Comparison of ENCODE assay signal across 28 cellular contexts in the genomic region with DNA sequence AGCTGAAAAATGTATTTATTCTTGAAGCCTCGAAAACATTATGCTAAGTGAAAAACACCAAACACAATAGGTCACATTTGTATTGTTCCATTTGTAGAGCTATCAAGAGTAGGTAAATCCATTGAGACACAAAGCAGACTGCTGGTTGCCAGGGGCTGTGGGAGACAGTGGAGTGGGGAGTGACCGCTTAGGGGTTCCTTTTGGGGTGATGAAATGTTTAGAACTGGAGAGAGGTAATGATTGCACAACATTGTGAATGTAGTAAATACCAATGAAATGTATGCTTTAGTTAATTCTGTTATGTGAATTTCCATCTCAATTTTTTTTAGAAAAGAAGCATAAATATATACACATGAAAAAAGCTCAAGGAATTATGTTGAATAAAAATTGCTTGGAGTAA.
"Had no signal": no experiment of that assay in that cellular context is flagged by ENCODE, and none has a peak within 500 bp of the region (broad histone marks: within the 10 kb centered on the region; RNA-seq: fewer than 3 reads in every experiment).

No MANE protein-coding gene starts in this region.

- H3K4me3 Mint-ChIP-seq: dendritic cell treated with granulocyte-macrophage colony-stimulating factor and Interleukin-4, amounts not matched to agents 40 ng/mL and 50 ng/mL, for 4 days; endodermal cell; naive thymus-derived CD8-positive, alpha-beta T cell; nephron progenitor cell; stimulated activated effector memory CD8-positive, alpha-beta T cell treated with anti-CD3 and anti-CD28 coated beads, Interleukin-12 subunit alpha, Interleukin-12 subunit beta, amount 100 ng/mL, for 72 hours; type B pancreatic cell had no signal

- H3K36me3 ChIP-seq: colonic mucosa, prostate gland had no signal

- H3K9me3 ChIP-seq: colonic mucosa, heart right ventricle, lower lobe of right lung, prostate gland, right atrium auricular region, sigmoid colon, testis, tibial artery had no signal

- H3K27ac Mint-ChIP-seq: dendritic cell treated with granulocyte-macrophage colony-stimulating factor and Interleukin-4, amounts not matched to agents 40 ng/mL and 50 ng/mL, for 4 days; endodermal cell; nephron progenitor cell; stimulated activated effector memory CD8-positive, alpha-beta T cell treated with anti-CD3 and anti-CD28 coated beads, Interleukin-12 subunit alpha, Interleukin-12 subunit beta, amount 100 ng/mL, for 72 hours; type B pancreatic cell had no signal

- H3K27ac ChIP-seq: colonic mucosa, epithelial cell of prostate, heart right ventricle, lower lobe of right lung, prostate gland, right atrium auricular region, sigmoid colon, testis, tibial artery had no signal

- ATAC-seq: esophagus mucosa; heart right ventricle; left ventricle myocardium superior; lower lobe of right lung; naive thymus-derived CD8-positive, alpha-beta T cell; stimulated activated effector memory CD8-positive, alpha-beta T cell treated with anti-CD3 and anti-CD28 coated beads, Interleukin-12 subunit alpha, Interleukin-12 subunit beta, amount 100 ng/mL, for 72 hours; stimulated activated naive CD8-positive, alpha-beta T cell treated with anti-CD3 and anti-CD28 coated beads, Interleukin-15, Interleukin-2, amounts not matched to agents 100 U/mL and 50 U/mL, for 24 hours had no signal

- H3K27me3 Mint-ChIP-seq: dendritic cell treated with granulocyte-macrophage colony-stimulating factor and Interleukin-4, amounts not matched to agents 40 ng/mL and 50 ng/mL, for 4 days; naive thymus-derived CD8-positive, alpha-beta T cell; type B pancreatic cell had no signal

- H3K4me1 ChIP-seq: colonic mucosa, heart right ventricle, lower lobe of right lung, prostate gland, right atrium auricular region, sigmoid colon, testis, tibial artery had no signal

- H3K4me1 Mint-ChIP-seq: endodermal cell; nephron progenitor cell; stimulated activated effector memory CD8-positive, alpha-beta T cell treated with anti-CD3 and anti-CD28 coated beads, Interleukin-12 subunit alpha, Interleukin-12 subunit beta, amount 100 ng/mL, for 72 hours had no signal

- H3K4me3 ChIP-seq: colonic mucosa, heart right ventricle, lower lobe of right lung, prostate gland, right atrium auricular region, sigmoid colon, testis, tibial artery had no signal

- DNase-seq: colonic mucosa; effector CD8-positive, alpha-beta T cell; endodermal cell; foreskin melanocyte; glutamatergic neuron; heart right ventricle; hippocampal formation; islet precursor cell; kidney glomerular epithelial cell; left ventricle myocardium superior; lower lobe of right lung; naive thymus-derived CD8-positive, alpha-beta T cell; nephron progenitor cell; nucleus accumbens; sigmoid colon; stimulated activated CD4-positive, alpha-beta T cell treated with anti-CD3 and anti-CD28 coated beads, Interleukin-2, amount 100 ng/mL, for 24 hours; stimulated activated CD4-positive, alpha-beta T cell treated with anti-CD3 and anti-CD28 coated beads, Interleukin-4, amount 100 ng/mL, for 24 hours; stimulated activated naive CD8-positive, alpha-beta T cell treated with anti-CD3 and anti-CD28 coated beads, Interleukin-15, Interleukin-2, amounts not matched to agents 100 U/mL and 50 U/mL, for 24 hours; substantia nigra; testis; tibial artery had no signal

- H3K27me3 ChIP-seq: colonic mucosa, heart right ventricle, right atrium auricular region, sigmoid colon, testis, tibial artery had no signal

- H3K9me3 Mint-ChIP-seq: dendritic cell treated with granulocyte-macrophage colony-stimulating factor and Interleukin-4, amounts not matched to agents 40 ng/mL and 50 ng/mL, for 4 days; naive thymus-derived CD8-positive, alpha-beta T cell; stimulated activated effector memory CD8-positive, alpha-beta T cell treated with anti-CD3 and anti-CD28 coated beads, Interleukin-12 subunit alpha, Interleukin-12 subunit beta, amount 100 ng/mL, for 72 hours had no signal
